ENCODE assay signal across 2 cellular contexts in the genomic region with DNA sequence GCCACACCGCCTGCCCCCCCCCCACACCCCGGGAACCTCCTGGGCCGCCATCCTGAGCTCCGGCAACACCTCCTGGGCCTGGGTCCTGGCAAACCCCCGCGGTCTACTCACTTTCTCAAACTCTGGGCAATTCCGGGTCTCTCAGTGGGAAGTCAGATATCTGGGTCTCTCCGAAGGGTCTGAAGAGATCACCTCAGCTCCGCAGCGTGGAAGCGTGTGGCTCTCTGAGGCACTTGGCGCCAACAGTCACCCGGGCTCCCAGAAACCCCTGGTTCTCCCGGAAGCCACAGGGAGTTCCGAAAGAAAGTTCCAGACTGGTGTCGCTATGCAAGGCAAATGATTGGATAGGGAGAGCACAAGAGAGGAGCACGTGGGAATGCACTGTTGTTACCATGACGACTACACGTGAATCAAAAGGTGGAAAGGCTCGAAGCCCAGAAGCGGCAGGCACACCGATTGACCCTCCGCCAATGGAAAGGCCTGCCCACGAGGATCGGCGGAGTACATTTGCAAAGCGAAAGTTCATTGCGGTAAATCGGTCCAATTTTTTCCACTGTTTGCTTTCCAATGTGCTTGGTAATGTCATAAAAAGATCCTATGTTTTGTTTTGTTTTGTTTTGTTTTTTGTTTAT.
A peak's percentile ranks its signal among the peaks of the same experiment; 100 is the strongest.
TF ChIP-seq lines count a peak whose summit lies in the region.

A gene (minus strand): TSS at position 218 of the 632 bp plus-strand sequence. CDS start 2,501 bp downstream, outside the sequence.

TF ChIP-seq in A549, 52 proteins besides CTCF, POLR2A, EP300 and RAD21:
- TF ChIP-seq HOXB5 (CRISPR knock-in tag; IDR thresholded peaks at IDR 0.05) (no peak), CBX2 (IDR thresholded peaks at IDR 0.05; ENCODE audit: borderline replicate concordance, low read depth) (no peak), KDM1A (IDR thresholded peaks at IDR 0.05; ENCODE audit: low read depth) (no peak), TP53 (CRISPR knock-in tag; IDR thresholded peaks at IDR 0.05) (no peak), RNF2 (IDR thresholded peaks at IDR 0.05; ENCODE audit: borderline replicate concordance, low read depth) (no peak), FOSB (CRISPR knock-in tag; IDR thresholded peaks at IDR 0.05) (no peak), ESRRA (IDR thresholded peaks at IDR 0.05; ENCODE audit: borderline replicate concordance, low read length) (no peak), CEBPB (IDR thresholded peaks at IDR 0.05) (no peak)
- TF ChIP-seq, protein P1, sequence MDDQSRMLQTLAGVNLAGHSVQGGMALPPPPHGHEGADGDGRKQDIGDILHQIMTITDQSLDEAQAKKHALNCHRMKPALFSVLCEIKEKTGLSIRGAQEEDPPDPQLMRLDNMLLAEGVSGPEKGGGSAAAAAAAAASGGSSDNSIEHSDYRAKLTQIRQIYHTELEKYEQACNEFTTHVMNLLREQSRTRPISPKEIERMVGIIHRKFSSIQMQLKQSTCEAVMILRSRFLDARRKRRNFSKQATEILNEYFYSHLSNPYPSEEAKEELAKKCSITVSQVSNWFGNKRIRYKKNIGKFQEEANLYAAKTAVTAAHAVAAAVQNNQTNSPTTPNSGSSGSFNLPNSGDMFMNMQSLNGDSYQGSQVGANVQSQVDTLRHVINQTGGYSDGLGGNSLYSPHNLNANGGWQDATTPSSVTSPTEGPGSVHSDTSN (IDR thresholded peaks at IDR 0.05) = no peak

TF ChIP-seq in H1, 55 proteins besides CTCF, POLR2A, EP300 and RAD21:
- TF ChIP-seq SUZ12 (IDR thresholded peaks at IDR 0.05; ENCODE audit: low read length) = no peak
- no peak for TF ChIP-seq RXRA (IDR thresholded peaks at IDR 0.05; ENCODE audit: insufficient read depth, low read depth, low read length)
- TF ChIP-seq, protein P2, sequence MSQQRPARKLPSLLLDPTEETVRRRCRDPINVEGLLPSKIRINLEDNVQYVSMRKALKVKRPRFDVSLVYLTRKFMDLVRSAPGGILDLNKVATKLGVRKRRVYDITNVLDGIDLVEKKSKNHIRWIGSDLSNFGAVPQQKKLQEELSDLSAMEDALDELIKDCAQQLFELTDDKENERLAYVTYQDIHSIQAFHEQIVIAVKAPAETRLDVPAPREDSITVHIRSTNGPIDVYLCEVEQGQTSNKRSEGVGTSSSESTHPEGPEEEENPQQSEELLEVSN (IDR thresholded peaks at IDR 0.05) = 0 out of 2 replicates have a peak, but pooled peaks have one; percentile 19
